In the genomic region with DNA sequence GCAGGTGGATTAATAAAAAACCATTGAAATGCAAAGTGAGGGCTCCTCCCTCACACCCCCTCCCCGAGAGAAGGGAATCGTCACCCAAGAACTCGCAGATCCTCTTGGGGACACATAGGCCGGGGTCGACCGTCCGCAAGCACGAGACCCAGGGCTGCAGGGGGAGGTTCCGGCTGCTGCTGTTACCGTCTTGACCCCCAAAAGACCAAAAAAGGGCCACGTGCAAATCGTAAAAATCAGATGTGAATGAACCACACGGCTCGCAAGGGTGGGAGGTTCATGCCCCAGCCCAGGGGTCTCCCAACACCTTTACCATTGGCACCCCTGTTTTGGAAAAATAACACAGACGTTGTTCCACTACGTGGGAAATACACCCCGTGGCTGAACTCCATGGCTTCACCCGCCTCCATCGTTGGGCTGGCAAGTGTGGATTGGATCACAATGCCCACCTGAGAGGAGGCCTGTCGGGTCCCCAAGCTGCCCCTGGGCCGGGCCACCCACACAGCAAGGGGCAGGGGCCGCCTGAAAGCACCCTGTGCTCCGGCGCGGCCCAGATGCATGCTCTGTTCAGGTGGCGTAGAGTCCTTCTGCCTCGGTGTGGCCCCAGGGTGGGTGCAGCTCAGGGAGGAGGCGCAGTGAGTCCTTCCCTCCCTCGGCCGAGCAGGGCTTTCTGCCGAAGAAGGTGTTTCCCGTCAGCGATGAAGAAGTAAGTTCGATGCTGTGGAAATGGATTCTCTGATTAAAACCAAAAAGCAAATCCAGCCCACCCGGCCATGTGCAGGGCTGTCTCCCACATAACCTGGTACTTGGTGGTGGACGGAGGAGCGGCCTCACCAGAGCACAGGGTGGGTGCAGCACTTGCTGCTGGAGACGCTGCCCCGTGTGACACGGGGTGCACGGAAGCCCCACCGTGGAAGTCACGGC, we compare ENCODE assay signal across 30 cellular contexts.
A peak's percentile ranks its signal among the peaks of the same experiment; 100 is the strongest.
DNase-seq lines count a peak whose midpoint lies in the region; ATAC-seq, FAIRE-seq and TF ChIP-seq lines count a peak whose summit lies in the region.
"Had no signal": no experiment of that assay in that cellular context is flagged by ENCODE, and none has a peak within 500 bp of the region (broad histone marks: within the 10 kb centered on the region; RNA-seq: fewer than 3 reads in every experiment).

No MANE protein-coding gene starts in this region.

- no peak overlapping the region for H4K8ac ChIP-seq in IMR-90 (ENCODE audit: low read depth in 2 of 2, low read length in 2 of 2)

- CTCF ChIA-PET in IMR-90 (lab: Yijun Ruan, JAX) = no interaction called here

- no peaks in the 10 kb centered on the region for H4K20me1 ChIP-seq in IMR-90 (ENCODE audit: insufficient read depth, low read length)

- H2AK5ac ChIP-seq in IMR-90 (ENCODE audit: low read depth, low read length) = no peak overlapping the region

- no TSS peak for BruUV-seq in IMR-90 (replicated peaks; lab: Mats Ljungman, UMichigan)

- H3K4me3 ChIP-seq in H7 (ENCODE audit: insufficient read depth, low read depth, low read length) (no peak overlapping the region), IMR-90 (ENCODE audit: insufficient read depth, low read depth, low read length) (no peak overlapping the region), kidney (ENCODE audit: low read length in 2 of 2) (no peak overlapping the region), ovary (no peak overlapping the region)
- H3K4me3 ChIP-seq: cardiac muscle cell, hepatocyte, K562, psoas muscle, thyroid gland had no signal

- no peaks in the 10 kb centered on the region for H3K9me3 ChIP-seq in IMR-90 (ENCODE audit: control insufficient read depth, insufficient read depth, low read length)
- no peaks in the 10 kb centered on the region for H3K9me3 ChIP-seq in kidney (ENCODE audit: control insufficient read depth in 1 of 2, low read length in 2 of 2)
- H3K9me3 ChIP-seq in ovary = no peaks in the 10 kb centered on the region
- H3K9me3 ChIP-seq: psoas muscle, thyroid gland had no signal

- no peak overlapping the region for H3K27ac ChIP-seq in IMR-90 (ENCODE audit: insufficient read depth, low read length)
- no peak overlapping the region for H3K27ac ChIP-seq in kidney (ENCODE audit: low read depth in 2 of 2, low read length in 2 of 2)
- H3K27ac ChIP-seq in ovary = no peak overlapping the region
- H3K27ac ChIP-seq: cardiac muscle cell, hepatocyte, psoas muscle, thyroid gland had no signal

- POLR2A ChIA-PET in IMR-90 (lab: Charles Lee; ENCODE audit: unreplicated experiment) = no interaction called here

- intact Hi-C loops in IMR-90 (cut with micrococcal nuclease) = no loop called here
- intact Hi-C loops in kidney (cut with DNase I) = no loop called here
- intact Hi-C loops in ovary (cut with DNase I) = no loop called here

- H3K56ac ChIP-seq in IMR-90 (ENCODE audit: extremely low read depth, insufficient read depth, low read length) = no peak overlapping the region

- DNase-seq in H7 (peak; percentile 65), IMR-90 (no peak), kidney (peak; percentile 59), osteocyte (ENCODE audit: extremely low spot score, unreplicated experiment) (peak; percentile 82), NCI-H146 treated with DMSO at 0.1 percent for 48 hours (lab: John Stamatoyannopoulos, UW; ENCODE audit: unreplicated experiment) (no peak), ovary (no peak)
- DNase-seq: activated B cell treated with CpG ODN at 0.5 μM for 24 hours; activated CD4-positive, alpha-beta memory T cell treated with anti-CD3 and anti-CD28 coated beads for 36 hours; activated naive CD4-positive, alpha-beta T cell; activated T-cell treated with anti-CD3 and anti-CD28 coated beads for 4 hours; CD4-positive, CD25-positive, alpha-beta regulatory T cell; erythroblast; foreskin fibroblast; mammary epithelial cell; NCI-H1694; NCI-H2171; NCI-H526 treated with DMSO at 0.1 percent for 48 hours; small intestine; stimulated activated CD4-positive, alpha-beta T cell treated with anti-CD3 and anti-CD28 coated beads, Interleukin-2, amount 100 ng/mL, for 48 hours; stimulated activated naive B cell treated with anti-CD40 and anti-IgM and Interleukin-4, amounts not matched to agents 10 μg/mL and 1 μg/mL and 100 μg/mL, for 72 hours; thyroid gland had no signal

- no peak overlapping the region for H4K91ac ChIP-seq in IMR-90 (ENCODE audit: insufficient read depth, low read depth, low read length)

- TF ChIP-seq EP300 in ovary (IDR thresholded peaks at IDR 0.05) = no peak

- H3K23ac ChIP-seq in IMR-90 (ENCODE audit: low read depth, low read length) = no peak overlapping the region

- H3K27ac Mint-ChIP-seq in osteocyte (ENCODE audit: unreplicated experiment) = no peak overlapping the region
- H3K27ac Mint-ChIP-seq: activated B cell treated with CpG ODN at 0.5 μM for 24 hours; activated CD4-positive, alpha-beta memory T cell treated with anti-CD3 and anti-CD28 coated beads for 36 hours; CD4-positive, CD25-positive, alpha-beta regulatory T cell; stimulated activated naive B cell treated with anti-CD40 and anti-IgM and Interleukin-4, amounts not matched to agents 10 μg/mL and 1 μg/mL and 100 μg/mL, for 72 hours; T-helper 2 cell treated with Interferon-gamma antibody and Interleukin-4, amounts not matched to agents 5 μg/mL and 100 μg/mL, for 36 hours had no signal

- H4K5ac ChIP-seq in IMR-90 (ENCODE audit: low read depth, low read length) = no peak overlapping the region

- in situ Hi-C loops in IMR-90 (cut with MboI; ENCODE audit: low sequenced_read_pairs) = no loop called here

- no peak for TF ChIP-seq RAD21 in IMR-90 (IDR thresholded peaks at IDR 0.05; ENCODE audit: low read length)

- TF ChIP-seq CTCF in IMR-90 (conservative IDR thresholded peaks at IDR 0.05; ENCODE audit: low read depth, low read length) (no peak), kidney (IDR thresholded peaks at IDR 0.05; ENCODE audit: borderline replicate concordance, extremely low read depth, insufficient read depth) (no peak), osteocyte (IDR thresholded peaks at IDR 0.05) (no peak), ovary (IDR thresholded peaks at IDR 0.05) (no peak)

- no peaks in the 10 kb centered on the region for H3K4me1 ChIP-seq in IMR-90 (ENCODE audit: control insufficient read depth, insufficient read depth, low read length)
- no peaks in the 10 kb centered on the region for H3K4me1 ChIP-seq in kidney (ENCODE audit: control insufficient read depth in 1 of 2, insufficient read depth in 1 of 2, low read depth in 1 of 2, low read length in 2 of 2)
- H3K4me1 ChIP-seq in ovary (ENCODE audit: insufficient read depth) = no peaks in the 10 kb centered on the region
- H3K4me1 ChIP-seq: psoas muscle, thyroid gland had no signal

- no peak for FAIRE-seq in kidney (lab: Jason Lieb, UNC)
- FAIRE-seq: islet of Langerhans, K562, small intestine had no signal

- no peak overlapping the region for H2BK5ac ChIP-seq in IMR-90 (ENCODE audit: low read depth, low read length, poor library complexity, severe bottlenecking)

- dilution Hi-C loops in IMR-90 (cut with HindIII; ENCODE audit: low sequenced_read_pairs, unreplicated experiment) = no loop called here

- no peak for TF ChIP-seq POLR2A in IMR-90 (IDR thresholded peaks at IDR 0.05; ENCODE audit: low read depth, low read length)
- no peak for TF ChIP-seq POLR2A in ovary (IDR thresholded peaks at IDR 0.05)

- no peaks in the 10 kb centered on the region for H3K9me1 ChIP-seq in IMR-90 (ENCODE audit: insufficient read depth, low read length)

- no peak overlapping the region for H2BK15ac ChIP-seq in IMR-90 (ENCODE audit: low read depth, low read length)

- H3K36me3 ChIP-seq in H7 (replicated peaks; ENCODE audit: control insufficient read depth, insufficient read depth, low read length) = no peaks in the 10 kb centered on the region
- no peaks in the 10 kb centered on the region for H3K36me3 ChIP-seq in IMR-90 (ENCODE audit: control insufficient read depth, insufficient read depth, low read length)
- H3K36me3 ChIP-seq in kidney (ENCODE audit: control insufficient read depth in 1 of 2, insufficient read depth in 2 of 2, low read length in 2 of 2) = no peaks in the 10 kb centered on the region
- no peaks in the 10 kb centered on the region for H3K36me3 ChIP-seq in ovary
- H3K36me3 ChIP-seq: cardiac muscle cell, thyroid gland had no signal

- no peaks in the 10 kb centered on the region for H3K9me3 Mint-ChIP-seq in osteocyte (ENCODE audit: unreplicated experiment)
- H3K9me3 Mint-ChIP-seq: activated B cell treated with CpG ODN at 0.5 μM for 24 hours; activated CD4-positive, alpha-beta memory T cell treated with anti-CD3 and anti-CD28 coated beads for 36 hours; CD4-positive, CD25-positive, alpha-beta regulatory T cell; stimulated activated naive B cell treated with anti-CD40 and anti-IgM and Interleukin-4, amounts not matched to agents 10 μg/mL and 1 μg/mL and 100 μg/mL, for 72 hours; T-helper 2 cell treated with Interferon-gamma antibody and Interleukin-4, amounts not matched to agents 5 μg/mL and 100 μg/mL, for 36 hours had no signal

- no peak for ATAC-seq in IMR-90 (ENCODE audit: low read depth)
- ATAC-seq in HG02970 (IDR thresholded peaks at IDR 0.05; ENCODE audit: low FRiP score, unreplicated experiment) = no peak
- ATAC-seq in HG03354 (IDR thresholded peaks at IDR 0.05; ENCODE audit: poor library complexity, severe bottlenecking, unreplicated experiment) = no peak
- ATAC-seq: K562; psoas muscle; SK-N-SH treated with all-trans-retinoic acid at 6 μM for 48 hours; stimulated activated naive B cell treated with anti-CD40 and anti-IgM and Interleukin-4, amounts not matched to agents 10 μg/mL and 1 μg/mL and 100 μg/mL, for 72 hours had no signal

- no peaks in the 10 kb centered on the region for H3K79me1 ChIP-seq in IMR-90 (ENCODE audit: low read depth in 1 of 2, low read length in 2 of 2)

- H3K4ac ChIP-seq in IMR-90 (ENCODE audit: low read depth, low read length) = no peak overlapping the region

- H3K9ac ChIP-seq in IMR-90 (ENCODE audit: low read depth, low read length) (no peak overlapping the region), kidney (ENCODE audit: low read length in 2 of 2) (no peak overlapping the region)

- H2AFZ ChIP-seq in IMR-90 (replicated peaks; ENCODE audit: low read length, poor library complexity) = no peak overlapping the region
- H2AFZ ChIP-seq: hepatocyte had no signal

- no peak overlapping the region for H3K4me2 ChIP-seq in IMR-90 (ENCODE audit: low read depth, low read length)
- H3K4me2 ChIP-seq: hepatocyte had no signal

- peak overlapping the region; percentile 39 for H2AK9ac ChIP-seq in IMR-90 (replicated peaks; ENCODE audit: low read depth, low read length, poor library complexity)

- no peak overlapping the region for H3K18ac ChIP-seq in IMR-90 (ENCODE audit: low read depth, low read length)

- H3K27me3 ChIP-seq in H7 (ENCODE audit: control insufficient read depth, insufficient read depth, low read length) = peaks cover 4% of the 10 kb centered on the region
- peaks cover 29% of the 10 kb centered on the region for H3K27me3 ChIP-seq in IMR-90 (ENCODE audit: control insufficient read depth, insufficient read depth, low read length)
- H3K27me3 ChIP-seq in ovary = no peaks in the 10 kb centered on the region
- H3K27me3 ChIP-seq: thyroid gland had no signal

- whole genome bisulfite sequencing in IMR-90 (ENCODE audit: extremely low coverage in 2 of 2, insufficient read length in 1 of 2), 2 experiments = 70% methylated on average over 22 of the region's 43 CpGs; no CpG with 5 or more reads in 1 of the 2 experiments
- whole genome bisulfite sequencing in ovary, 3 donors = 61 to 69% (median 63%) methylated on average over 43 of the region's 43 CpGs

- H3K4me1 Mint-ChIP-seq in osteocyte (ENCODE audit: unreplicated experiment) = no peaks in the 10 kb centered on the region
- H3K4me1 Mint-ChIP-seq: activated B cell treated with CpG ODN at 0.5 μM for 24 hours; CD4-positive, CD25-positive, alpha-beta regulatory T cell; stimulated activated naive B cell treated with anti-CD40 and anti-IgM and Interleukin-4, amounts not matched to agents 10 μg/mL and 1 μg/mL and 100 μg/mL, for 72 hours had no signal

- no peak overlapping the region for H2BK20ac ChIP-seq in IMR-90 (ENCODE audit: low read depth, low read length)

- no peak overlapping the region for H3K4me3 Mint-ChIP-seq in osteocyte (ENCODE audit: unreplicated experiment)
- H3K4me3 Mint-ChIP-seq: activated B cell treated with CpG ODN at 0.5 μM for 24 hours; activated CD4-positive, alpha-beta memory T cell treated with anti-CD3 and anti-CD28 coated beads for 36 hours; CD4-positive, CD25-positive, alpha-beta regulatory T cell; stimulated activated naive B cell treated with anti-CD40 and anti-IgM and Interleukin-4, amounts not matched to agents 10 μg/mL and 1 μg/mL and 100 μg/mL, for 72 hours; T-helper 2 cell treated with Interferon-gamma antibody and Interleukin-4, amounts not matched to agents 5 μg/mL and 100 μg/mL, for 36 hours had no signal

- peaks cover 9% of the 10 kb centered on the region for H3K27me3 Mint-ChIP-seq in osteocyte (ENCODE audit: unreplicated experiment)

- no peak overlapping the region for H3K14ac ChIP-seq in IMR-90 (replicated peaks; ENCODE audit: low read depth, low read length)

- H3K36me3 Mint-ChIP-seq in osteocyte (ENCODE audit: unreplicated experiment) = no peaks in the 10 kb centered on the region
- H3K36me3 Mint-ChIP-seq: activated CD4-positive, alpha-beta memory T cell treated with anti-CD3 and anti-CD28 coated beads for 36 hours; CD4-positive, CD25-positive, alpha-beta regulatory T cell; stimulated activated naive B cell treated with anti-CD40 and anti-IgM and Interleukin-4, amounts not matched to agents 10 μg/mL and 1 μg/mL and 100 μg/mL, for 72 hours had no signal

- no peak overlapping the region for H2BK120ac ChIP-seq in IMR-90 (ENCODE audit: low read depth, low read length)

Comparison
In these comparisons a context has a peak if more than half of its experiments do, and no peak if none do; other contexts are left out.
1. DNase-seq: peak in H7 (single experiment), kidney (single experiment) and osteocyte (single experiment); none in IMR-90 (single experiment), NCI-H146 treated with DMSO at 0.1 percent for 48 hours (single experiment) and ovary (0 of 5).